In the genomic region with DNA sequence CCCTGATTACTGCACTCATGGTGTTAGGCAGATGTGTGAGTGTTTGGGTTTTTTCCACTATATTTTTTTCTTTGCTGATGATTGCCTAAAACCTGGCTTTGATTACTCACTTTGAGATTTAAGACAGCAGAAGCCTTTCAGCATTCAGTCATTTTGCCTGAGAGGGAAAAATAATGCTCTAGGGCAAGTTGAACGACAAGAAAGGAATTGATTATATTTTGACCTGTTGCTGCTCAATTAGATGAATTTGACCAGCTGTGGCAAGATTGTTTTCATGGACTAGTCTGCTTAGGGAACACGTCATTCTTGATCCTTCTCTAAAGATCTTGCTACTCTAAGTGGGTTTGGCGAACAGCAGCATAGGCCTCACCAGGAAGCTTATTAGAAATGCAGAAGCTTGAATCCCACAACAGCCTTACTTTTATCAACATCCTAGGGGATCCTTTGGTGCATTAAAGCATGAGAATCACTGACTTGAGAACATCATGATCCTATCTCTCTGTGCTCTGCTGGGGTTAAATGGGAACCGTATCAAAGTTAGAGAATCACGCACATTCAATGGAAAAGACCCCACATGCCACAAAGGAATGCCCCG, we compare ENCODE assay signal across 18 cellular contexts. TPM values are rescaled to one million over a fixed set of nuclear protein-coding genes. Genes with fewer than 3 reads are reported as not detected.
"Had no signal": no experiment of that assay in that cellular context is flagged by ENCODE, and none has a peak within 500 bp of the region (broad histone marks: within the 10 kb centered on the region; RNA-seq: fewer than 3 reads in every experiment).

No MANE protein-coding gene starts in this region.

- H3K4me3 ChIP-seq: upper lobe of right lung had no signal

- H3K9me3 Mint-ChIP-seq: natural killer cell had no signal

- H3K27ac Mint-ChIP-seq: natural killer cell, progenitor cell of endocrine pancreas had no signal

- H3K27ac ChIP-seq: foreskin keratinocyte, upper lobe of right lung had no signal

- H3K36me3 ChIP-seq: upper lobe of right lung had no signal

- H3K4me1 ChIP-seq: foreskin keratinocyte, upper lobe of right lung had no signal

- H3K9me3 ChIP-seq: upper lobe of right lung had no signal

- ATAC-seq: esophagus mucosa, foreskin keratinocyte, left lobe of liver, natural killer cell, upper lobe of right lung had no signal

- H3K36me3 Mint-ChIP-seq: brain, natural killer cell had no signal

- H3K4me3 Mint-ChIP-seq: brain, natural killer cell had no signal

- H3K27me3 ChIP-seq: foreskin keratinocyte, upper lobe of right lung had no signal

- DNase-seq: activated CD4-positive, alpha-beta T cell treated with anti-CD3 and anti-CD28 coated beads, Interleukin-2, amount 50 U/mL, for 1 hour; activated naive CD4-positive, alpha-beta T cell treated with anti-CD3 and anti-CD28 coated beads, Interleukin-2, amount 50 U/mL, for 16 hours; dermis blood vessel endothelial cell; head of caudate nucleus; islet precursor cell; mammary epithelial cell; natural killer cell; nucleus accumbens; stimulated activated CD4-positive, alpha-beta T cell treated with anti-CD3 and anti-CD28 coated beads, Interleukin-12 subunit alpha, Interleukin-12 subunit beta, amount 100 ng/mL, for 4 hours; stimulated activated naive CD4-positive, alpha-beta T cell; substantia nigra; T-helper 2 cell; upper lobe of right lung had no signal

RNA-seq across cellular contexts. Expression of a gene that starts 59.6 kb away (rescaled TPM):
- polyA plus RNA-seq: mammary epithelial cell had no signal
